ENCODE assay signal across 8 cellular contexts in the genomic region with DNA sequence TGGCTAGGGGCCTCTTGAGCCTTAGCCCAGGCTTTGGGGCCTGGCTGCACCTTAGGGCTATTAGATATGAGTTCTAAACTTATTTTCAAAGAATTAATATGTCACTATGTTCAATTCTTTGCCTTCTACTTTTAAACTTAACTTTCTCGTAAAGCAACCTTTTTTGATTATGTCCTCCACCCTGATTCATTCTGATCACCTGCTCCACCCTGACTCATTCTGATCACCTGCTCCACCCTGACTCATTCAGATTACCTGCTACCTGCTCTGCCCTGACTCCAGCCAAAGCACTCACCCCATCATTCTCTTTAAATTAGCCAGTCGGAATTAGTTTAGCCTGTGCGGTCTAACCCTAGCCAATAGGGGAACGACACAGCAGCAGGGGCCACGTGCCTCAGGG.
A peak's percentile ranks its signal among the peaks of the same experiment; 100 is the strongest.
DNase-seq lines count a peak whose midpoint lies in the region; TF ChIP-seq lines count a peak whose summit lies in the region.
"Not testable (repeated sequence)": the region's sequence is repeated elsewhere in the genome, so short reads cannot be mapped to it uniquely, and the experiment has no call there.

No MANE protein-coding gene starts in this region.

- H3K79me2 ChIP-seq in hepatocyte = not testable (repeated sequence)

- H2BK120ac ChIP-seq in neuronal stem cell (ENCODE audit: low read depth, low read length) = not testable (repeated sequence)

- peaks cover 6 to 40% (median 18%) of the 10 kb centered on the region in 4 donors for H3K4me1 Mint-ChIP-seq in CD4-positive, alpha-beta memory T cell
- H3K4me1 Mint-ChIP-seq in activated naive CD8-positive, alpha-beta T cell (ENCODE audit: low read depth) = peaks cover 16% of the 10 kb centered on the region
- not testable (repeated sequence) for H3K4me1 Mint-ChIP-seq in mesothelial cell of epicardium

- not testable (repeated sequence) for H3K9ac ChIP-seq in HUES48 (ENCODE audit: low read depth, low read length); neuronal stem cell (ENCODE audit: low read depth, low read length, poor library complexity)

- not testable (repeated sequence) for H3K79me1 ChIP-seq in neuronal stem cell (ENCODE audit: low read depth, low read length)

- not testable (repeated sequence) for H3K36me3 ChIP-seq in CD4-positive, alpha-beta memory T cell (ENCODE audit: insufficient read depth, low read length); HUES48 (ENCODE audit: control insufficient read depth, insufficient read depth, low read length); hepatocyte (replicated peaks; ENCODE audit: insufficient read depth, low read depth); neuronal stem cell (replicated peaks in 1 of 2; ENCODE audit: control insufficient read depth in 2 of 2, insufficient read depth in 2 of 2, low read length in 2 of 2)

- H4K20me1 ChIP-seq in hepatocyte (ENCODE audit: insufficient read depth, poor library complexity, severe bottlenecking) = not testable (repeated sequence)

- H4K91ac ChIP-seq in neuronal stem cell (ENCODE audit: low read depth, low read length, poor library complexity) = not testable (repeated sequence)

- H3K36me3 Mint-ChIP-seq in CD4-positive, alpha-beta memory T cell; activated naive CD8-positive, alpha-beta T cell; mesothelial cell of epicardium: not testable (repeated sequence)

- H2BK12ac ChIP-seq in neuronal stem cell (ENCODE audit: low read length) = not testable (repeated sequence)

- CTCF ChIA-PET in CD4-positive, alpha-beta memory T cell (lab: Charles Lee; ENCODE audit: partially characterized antibody) = not testable (repeated sequence)

- not testable (repeated sequence) for H3K4me3 ChIP-seq in CD4-positive, alpha-beta memory T cell (ENCODE audit: low read length in 2 of 2); HUES48 (ENCODE audit: low read depth, low read length); hepatocyte
- peak overlapping the region in 1 of 2 donors; percentile 62 for H3K4me3 ChIP-seq in neuronal stem cell (ENCODE audit: low read length in 2 of 2)

- not testable (repeated sequence) for H4K8ac ChIP-seq in neuronal stem cell (ENCODE audit: low read depth, low read length)

- not testable (repeated sequence) for H2AK5ac ChIP-seq in neuronal stem cell (ENCODE audit: low read depth, low read length)

- not testable (repeated sequence) for H3K18ac ChIP-seq in neuronal stem cell (ENCODE audit: low read length)

- not testable (repeated sequence) for H2BK5ac ChIP-seq in neuronal stem cell (ENCODE audit: low read length)

- POLR2A ChIA-PET in CD4-positive, alpha-beta memory T cell (lab: Charles Lee; ENCODE audit: partially characterized antibody) = interaction anchor here (1.8 to 2.1 kb wide), 2 partner anchors 12 to 27 kb away, joined by 16 to 37 read pairs; no protein-coding TSS in a partner anchor

- not testable (repeated sequence) for H2AFZ ChIP-seq in hepatocyte
- peak overlapping the region; percentile 98 for H2AFZ ChIP-seq in neuronal stem cell (ENCODE audit: low read length)

- H3K4me1 ChIP-seq in CD4-positive, alpha-beta memory T cell (ENCODE audit: insufficient read depth, low read length) = peaks cover 11% of the 10 kb centered on the region
- H3K4me1 ChIP-seq in HUES48 (ENCODE audit: control insufficient read depth, insufficient read depth, low read length) (peaks cover 28% of the 10 kb centered on the region), neuronal stem cell (ENCODE audit: control insufficient read depth in 2 of 2, insufficient read depth in 1 of 2, low read depth in 1 of 2, low read length in 2 of 2) (peaks cover 7 to 17% of the 10 kb centered on the region in 2 donors)
- not testable (repeated sequence) for H3K4me1 ChIP-seq in hepatocyte (ENCODE audit: insufficient read depth)

- H3K27ac ChIP-seq in CD4-positive, alpha-beta memory T cell (ENCODE audit: low read depth, low read length); hepatocyte; neuronal stem cell (replicated peaks; ENCODE audit: low read length): not testable (repeated sequence)
- peak overlapping the region; percentile 99 for H3K27ac ChIP-seq in HUES48 (ENCODE audit: low read depth, low read length)

- H3K4me2 ChIP-seq in hepatocyte = peak overlapping the region; percentile 91
- not testable (repeated sequence) for H3K4me2 ChIP-seq in neuronal stem cell (ENCODE audit: insufficient read depth, low read length, poor library complexity, severe bottlenecking)

- TF ChIP-seq CTCF in hepatocyte (IDR thresholded peaks at IDR 0.05; ENCODE audit: poor library complexity); mesothelial cell of epicardium (IDR thresholded peaks at IDR 0.05; ENCODE audit: unreplicated experiment): not testable (repeated sequence)

- not testable (repeated sequence) for H3K9me3 Mint-ChIP-seq in CD4-positive, alpha-beta memory T cell; activated naive CD8-positive, alpha-beta T cell (ENCODE audit: low read depth); mesothelial cell of epicardium

- peak overlapping the region in 3 of 7 donors; percentile 5 to 75 (median 68) for H3K27ac Mint-ChIP-seq in CD4-positive, alpha-beta memory T cell
- H3K27ac Mint-ChIP-seq in activated naive CD8-positive, alpha-beta T cell; mesothelial cell of epicardium: not testable (repeated sequence)

- not testable (repeated sequence) for H3K14ac ChIP-seq in neuronal stem cell (ENCODE audit: low read length)

- not testable (repeated sequence) for H3K23ac ChIP-seq in neuronal stem cell (ENCODE audit: low read depth, low read length, poor library complexity)

- not testable (repeated sequence) for H3K4ac ChIP-seq in neuronal stem cell (ENCODE audit: low read length)

- DNase-seq in CD4-positive, alpha-beta memory T cell; hepatocyte (ENCODE audit: low spot score); mesothelial cell of epicardium (ENCODE audit: low spot score in 2 of 2, unreplicated experiment in 2 of 2); neuronal stem cell (ENCODE audit: low spot score): not testable (repeated sequence)
- DNase-seq in NCI-H2196 treated with DMSO at 0.1 percent for 48 hours (lab: John Stamatoyannopoulos, UW; ENCODE audit: unreplicated experiment) = peak; percentile 79
- DNase-seq in SW480 (ENCODE audit: low spot score) = peak; percentile 27

- not testable (repeated sequence) for H3K9me2 ChIP-seq in hepatocyte (replicated peaks; ENCODE audit: insufficient read depth)

- WGBS in hepatocyte (ENCODE audit: low lambda C conversion rate, missing lambda C conversion rate) = 81% methylated on average over 5 of the region's 5 CpGs
- WGBS in neuronal stem cell (ENCODE audit: extremely low coverage in 2 of 2, insufficient read length in 2 of 2, insufficient replicate concordance in 1 of 2), 2 donors = no CpG with 5 or more reads among the region's 5 CpGs

- H3K27me3 ChIP-seq in CD4-positive, alpha-beta memory T cell (ENCODE audit: insufficient read depth, low read length); HUES48 (ENCODE audit: control insufficient read depth, insufficient read depth, low read length); neuronal stem cell (ENCODE audit: control insufficient read depth in 3 of 3, insufficient read depth in 3 of 3, low read depth in 1 of 3, low read length in 3 of 3): not testable (repeated sequence)
- H3K27me3 ChIP-seq in hepatocyte = peaks cover 48% of the 10 kb centered on the region

- not testable (repeated sequence) for H2BK15ac ChIP-seq in neuronal stem cell (ENCODE audit: low read length)

- H3K27me3 Mint-ChIP-seq in CD4-positive, alpha-beta memory T cell; activated naive CD8-positive, alpha-beta T cell: not testable (repeated sequence)
- peaks cover 50% of the 10 kb centered on the region for H3K27me3 Mint-ChIP-seq in mesothelial cell of epicardium (ENCODE audit: low read depth)

- peak overlapping the region in 7 of 8 donors; percentile 25 to 83 (median 55) for H3K4me3 Mint-ChIP-seq in CD4-positive, alpha-beta memory T cell
- peak overlapping the region; percentile 70 for H3K4me3 Mint-ChIP-seq in activated naive CD8-positive, alpha-beta T cell
- H3K4me3 Mint-ChIP-seq in mesothelial cell of epicardium = peak overlapping the region; percentile 3

- not testable (repeated sequence) for H3K9me3 ChIP-seq in CD4-positive, alpha-beta memory T cell (ENCODE audit: control insufficient read depth in 1 of 2, low read length in 2 of 2); HUES48 (ENCODE audit: control insufficient read depth, insufficient read depth, low read length); hepatocyte (ENCODE audit: low read depth); neuronal stem cell (replicated peaks in 1 of 2; ENCODE audit: control insufficient read depth in 2 of 2, insufficient read depth in 1 of 2, low read depth in 1 of 2, low read length in 2 of 2)

- intact Hi-C loops in CD4-positive, alpha-beta memory T cell (cut with micrococcal nuclease) = not testable (repeated sequence)

Comparison
In these comparisons a context has a peak if more than half of its experiments do, and no peak if none do; other contexts are left out.
1. H3K4me3 Mint-ChIP-seq: peak in every context shown above with its lines; median percentile 70 in activated naive CD8-positive, alpha-beta T cell; 55 in CD4-positive, alpha-beta memory T cell; 3 in mesothelial cell of epicardium.